15 cellular contexts compared by ENCODE assay signal in the genomic region with DNA sequence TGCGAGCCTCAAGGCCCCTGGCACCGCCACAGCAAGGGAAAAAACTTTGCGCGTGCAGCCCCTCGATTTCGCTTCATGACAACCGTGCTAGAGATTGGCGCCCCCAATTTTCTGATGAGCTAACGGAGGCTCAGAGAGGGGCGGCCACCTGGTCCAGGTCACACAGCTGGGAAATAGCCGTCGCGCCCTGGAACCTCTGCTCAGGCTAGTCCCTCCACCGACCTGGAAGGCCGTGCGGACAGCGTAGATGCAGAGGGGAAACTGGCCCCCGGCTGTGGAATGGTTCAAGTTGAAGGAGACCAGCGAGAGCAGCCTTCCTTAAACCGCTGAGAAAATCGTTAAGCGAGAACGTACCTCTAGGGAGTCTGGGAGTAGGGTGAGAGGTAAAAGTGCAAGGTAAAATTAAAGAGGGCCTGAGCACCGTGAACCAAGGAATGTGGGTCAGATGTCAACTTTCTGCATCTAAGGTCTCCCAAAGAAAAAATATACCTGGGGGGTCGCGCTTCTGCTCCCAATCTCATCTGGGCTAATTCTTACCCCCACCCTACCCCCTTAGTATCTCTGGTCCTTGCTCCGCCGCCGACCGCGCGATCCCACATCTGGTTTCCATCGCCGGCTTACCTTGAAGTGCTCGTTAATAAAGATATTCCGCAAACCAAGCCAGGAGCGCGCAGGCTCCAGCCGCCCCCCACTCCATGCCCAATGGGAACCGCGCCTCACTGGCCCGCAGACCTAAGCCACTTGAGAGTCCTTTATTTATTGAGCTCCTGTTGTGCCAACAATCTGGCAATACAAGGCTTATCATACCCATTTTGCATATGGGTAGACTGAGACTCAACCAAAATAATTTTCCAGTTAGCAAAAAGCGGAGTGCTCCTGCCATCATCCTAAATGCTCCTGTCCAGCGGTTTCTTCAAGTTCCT. TPM values are rescaled to one million over a fixed set of nuclear protein-coding genes. Genes with fewer than 3 reads are reported as not detected.
A peak's percentile ranks its signal among the peaks of the same experiment; 100 is the strongest.
DNase-seq lines count a peak whose midpoint lies in the region; ATAC-seq and TF ChIP-seq lines count a peak whose summit lies in the region.
"Had no signal": no experiment of that assay in that cellular context is flagged by ENCODE, and none has a peak within 500 bp of the region (broad histone marks: within the 10 kb centered on the region; RNA-seq: fewer than 3 reads in every experiment).

No MANE protein-coding gene starts in this region.

- H3K9me3 ChIP-seq in iPS-18a (ENCODE audit: control insufficient read depth, low read depth, low read length) = no peaks in the 10 kb centered on the region

- H3K27ac Mint-ChIP-seq in activated T-helper 1 cell treated with anti-CD3 and anti-CD28 coated beads, Interleukin-12 subunit alpha, Interleukin-12 subunit beta, Interleukin-2, Interleukin-4 antibody, amounts not matched to agents 30 ng/mL and 10 ng/mL and 1 ng/mL, durations not matched to agents 14 hours and 24 hours and 36 hours = peak overlapping the region; percentile 20
- H3K27ac Mint-ChIP-seq in progenitor cell of endocrine pancreas = peak overlapping the region; percentile 38

- H3K9me3 Mint-ChIP-seq in activated T-helper 1 cell treated with anti-CD3 and anti-CD28 coated beads, Interleukin-12 subunit alpha, Interleukin-12 subunit beta, Interleukin-2, Interleukin-4 antibody, amounts not matched to agents 30 ng/mL and 10 ng/mL and 1 ng/mL, durations not matched to agents 14 hours and 24 hours and 36 hours = no peaks in the 10 kb centered on the region
- H3K9me3 Mint-ChIP-seq in progenitor cell of endocrine pancreas (ENCODE audit: low read depth) = no peaks in the 10 kb centered on the region

- TF ChIP-seq CTCF in progenitor cell of endocrine pancreas (IDR thresholded peaks at IDR 0.05; ENCODE audit: unreplicated experiment) = no peak

- peaks cover 100% of the 10 kb centered on the region for H3K27me3 ChIP-seq in H7 (ENCODE audit: control insufficient read depth, insufficient read depth, low read length)
- peaks cover 100% of the 10 kb centered on the region for H3K27me3 ChIP-seq in iPS-18a (ENCODE audit: control insufficient read depth, insufficient read depth, low read length)

- H3K9ac ChIP-seq in iPS-18a (ENCODE audit: low read length) = no peak overlapping the region
- H3K9ac ChIP-seq: BLaER1 treated with 17β-estradiol and CSF1 and Interleukin-3, amounts not matched to agents 10 nM and 100 nM had no signal

- H3K27ac ChIP-seq in iPS-18a (ENCODE audit: low read length) = no peak overlapping the region
- H3K27ac ChIP-seq: BLaER1 treated with 17β-estradiol and CSF1 and Interleukin-3, amounts not matched to agents 10 nM and 100 nM had no signal

- ATAC-seq in GM18870 (IDR thresholded peaks at IDR 0.05; ENCODE audit: unreplicated experiment) = no peak
- ATAC-seq: HCT116 had no signal

- H3K4me1 Mint-ChIP-seq in activated T-helper 1 cell treated with anti-CD3 and anti-CD28 coated beads, Interleukin-12 subunit alpha, Interleukin-12 subunit beta, Interleukin-2, Interleukin-4 antibody, amounts not matched to agents 30 ng/mL and 10 ng/mL and 1 ng/mL, durations not matched to agents 14 hours and 24 hours and 36 hours (ENCODE audit: low read depth) = peaks cover 12% of the 10 kb centered on the region
- H3K4me1 Mint-ChIP-seq in progenitor cell of endocrine pancreas (ENCODE audit: low read depth) = peaks cover 5% of the 10 kb centered on the region

- peaks cover 87% of the 10 kb centered on the region for H3K27me3 Mint-ChIP-seq in activated T-helper 1 cell treated with anti-CD3 and anti-CD28 coated beads, Interleukin-12 subunit alpha, Interleukin-12 subunit beta, Interleukin-2, Interleukin-4 antibody, amounts not matched to agents 30 ng/mL and 10 ng/mL and 1 ng/mL, durations not matched to agents 14 hours and 24 hours and 36 hours (ENCODE audit: insufficient read depth)
- peaks cover 95% of the 10 kb centered on the region for H3K27me3 Mint-ChIP-seq in progenitor cell of endocrine pancreas

- H3K4me1 ChIP-seq in iPS-18a (ENCODE audit: control insufficient read depth, low read depth, low read length) = peaks cover 11% of the 10 kb centered on the region

- H3K36me3 ChIP-seq in H7 (replicated peaks; ENCODE audit: control insufficient read depth, insufficient read depth, low read length) (no peaks in the 10 kb centered on the region), iPS-18a (ENCODE audit: control insufficient read depth, low read depth, low read length) (no peaks in the 10 kb centered on the region)
- H3K36me3 ChIP-seq: BLaER1 treated with 17β-estradiol and CSF1 and Interleukin-3, amounts not matched to agents 10 nM and 100 nM had no signal

- no peak overlapping the region for H3K4me3 Mint-ChIP-seq in activated T-helper 1 cell treated with anti-CD3 and anti-CD28 coated beads, Interleukin-12 subunit alpha, Interleukin-12 subunit beta, Interleukin-2, Interleukin-4 antibody, amounts not matched to agents 30 ng/mL and 10 ng/mL and 1 ng/mL, durations not matched to agents 14 hours and 24 hours and 36 hours
- H3K4me3 Mint-ChIP-seq in progenitor cell of endocrine pancreas (ENCODE audit: low read depth) = no peak overlapping the region

- H3K36me3 Mint-ChIP-seq in activated T-helper 1 cell treated with anti-CD3 and anti-CD28 coated beads, Interleukin-12 subunit alpha, Interleukin-12 subunit beta, Interleukin-2, Interleukin-4 antibody, amounts not matched to agents 30 ng/mL and 10 ng/mL and 1 ng/mL, durations not matched to agents 14 hours and 24 hours and 36 hours (ENCODE audit: low read depth) = peaks cover 5% of the 10 kb centered on the region
- no peaks in the 10 kb centered on the region for H3K36me3 Mint-ChIP-seq in progenitor cell of endocrine pancreas (ENCODE audit: insufficient read depth)

- intact Hi-C loops in activated T-helper 1 cell treated with anti-CD3 and anti-CD28 coated beads, Interleukin-12 subunit alpha, Interleukin-12 subunit beta, Interleukin-2, Interleukin-4 antibody, amounts not matched to agents 30 ng/mL and 10 ng/mL and 1 ng/mL, durations not matched to agents 14 hours and 24 hours and 36 hours (cut with micrococcal nuclease) = loop anchor here (2.0 kb wide), 2 partner anchors 201 to 733 kb away; no protein-coding TSS in a partner anchor

- DNase-seq in H7 = peak; percentile 59
- no peak for DNase-seq in activated T-helper 1 cell treated with anti-CD3 and anti-CD28 coated beads, Interleukin-12 subunit alpha, Interleukin-12 subunit beta, Interleukin-2, Interleukin-4 antibody, amounts not matched to agents 30 ng/mL and 10 ng/mL and 1 ng/mL, durations not matched to agents 14 hours and 24 hours and 36 hours (ENCODE audit: low spot score)
- DNase-seq in progenitor cell of endocrine pancreas (ENCODE audit: low spot score, unreplicated experiment) = no peak
- no peak for DNase-seq in NCI-H2171 treated with DMSO at 0.1 percent for 48 hours (lab: John Stamatoyannopoulos, UW)
- no peak for DNase-seq in NCI-H1092 (lab: John Stamatoyannopoulos, UW)
- DNase-seq: DMS 273 treated with DMSO at 0.1 percent for 48 hours, IMR-90, MV-4-11, NCI-H1436 treated with DMSO at 0.1 percent for 48 hours, NCI-H2081, SHP77 had no signal

- H3K4me3 ChIP-seq in H7 (ENCODE audit: insufficient read depth, low read depth, low read length) = no peak overlapping the region
- peak overlapping the region; percentile 41 for H3K4me3 ChIP-seq in iPS-18a (ENCODE audit: low read length)
- H3K4me3 ChIP-seq: BLaER1 treated with 17β-estradiol and CSF1 and Interleukin-3, amounts not matched to agents 10 nM and 100 nM had no signal

RNA-seq across cellular contexts. Expression of a gene that starts 1.7 kb away (rescaled TPM):
- not detected in 2 replicates for total RNA-seq in H7 (2014; rRNA removed; shearing (Covaris generic))
- total RNA-seq in activated T-helper 1 cell treated with anti-CD3 and anti-CD28 coated beads, Interleukin-12 subunit alpha, Interleukin-12 subunit beta, Interleukin-2, Interleukin-4 antibody, amounts not matched to agents 30 ng/mL and 10 ng/mL and 1 ng/mL, durations not matched to agents 14 hours and 24 hours and 36 hours = not detected in 2 replicates
- total RNA-seq in progenitor cell of endocrine pancreas = not detected in 2 replicates
- total RNA-seq: IMR-90 had no signal
